Comparison of ENCODE assay signal across 27 cellular contexts in genomic region chr15:70635895-70636294, GRCh38.
"Had no signal": no experiment of that assay in that cellular context is flagged by ENCODE, and none has a peak within 500 bp of the region (broad histone marks: within the 10 kb centered on the region; RNA-seq: fewer than 3 reads in every experiment).

No MANE protein-coding gene starts in this region.

- H3K27me3 ChIP-seq: stomach, suprapubic skin, testis, thyroid gland, tibial artery, tibial nerve, transverse colon, upper lobe of left lung, upper lobe of right lung, uterus, vagina had no signal

- DNase-seq: stimulated activated CD4-positive, alpha-beta T cell treated with anti-CD3 and anti-CD28 coated beads, Interleukin-2, amount 100 ng/mL, for 48 hours; stimulated activated CD4-positive, alpha-beta T cell treated with anti-CD3 and anti-CD28 coated beads, Interleukin-4, amount 100 ng/mL, for 1 hour; stimulated activated CD4-positive, alpha-beta T cell treated with anti-CD3 and anti-CD28 coated beads, Interleukin-4, amount 100 ng/mL, for 24 hours; stimulated activated CD4-positive, alpha-beta T cell treated with anti-CD3 and anti-CD28 coated beads, Interleukin-4, amount 100 ng/mL, for 4 hours; stimulated activated CD8-positive, alpha-beta memory T cell treated with anti-CD3 and anti-CD28 coated beads, Interleukin-4, amount 100 ng/mL, for 48 hours; stimulated activated naive B cell treated with anti-CD40 and anti-IgM and Interleukin-4, amounts not matched to agents 10 μg/mL and 1 μg/mL and 100 μg/mL, for 72 hours; stimulated activated naive CD4-positive, alpha-beta T cell; stimulated activated naive CD4-positive, alpha-beta T cell treated with Interleukin-2 at 50 U/mL for 16 hours; stimulated activated naive CD8-positive, alpha-beta T cell treated with anti-CD3 and anti-CD28 coated beads, Interleukin-15, amount 100 ng/mL, for 72 hours; stimulated activated naive CD8-positive, alpha-beta T cell treated with anti-CD3 and anti-CD28 coated beads, Interleukin-15, Interleukin-2, amounts not matched to agents 100 U/mL and 50 U/mL, for 24 hours; stomach; testis; thyroid gland; tibial artery; transverse colon; trophoblast cell; upper lobe of left lung; upper lobe of right lung; uterus had no signal

- H3K36me3 ChIP-seq: stomach, suprapubic skin, thyroid gland, transverse colon, upper lobe of left lung, upper lobe of right lung, uterus, vagina had no signal

- H3K27ac ChIP-seq: stomach, suprapubic skin, testis, thoracic aorta, thyroid gland, tibial artery, tibial nerve, transverse colon, upper lobe of left lung, upper lobe of right lung, uterus, vagina had no signal

- H3K4me1 ChIP-seq: suprapubic skin, testis, thyroid gland, tibial artery, tibial nerve, upper lobe of left lung, upper lobe of right lung, uterus, vagina had no signal

- ATAC-seq: stimulated activated effector memory CD8-positive, alpha-beta T cell treated with anti-CD3 and anti-CD28 coated beads, Interleukin-12 subunit alpha, Interleukin-12 subunit beta, amount 100 ng/mL, for 72 hours; stimulated activated naive CD8-positive, alpha-beta T cell treated with anti-CD3 and anti-CD28 coated beads, Interleukin-15, amount 100 ng/mL, for 72 hours; stimulated activated naive CD8-positive, alpha-beta T cell treated with anti-CD3 and anti-CD28 coated beads, Interleukin-15, Interleukin-2, amounts not matched to agents 100 U/mL and 50 U/mL, for 24 hours had no signal

- H3K9me3 ChIP-seq: stomach, suprapubic skin, testis, thoracic aorta, thyroid gland, tibial artery, tibial nerve, transverse colon, upper lobe of left lung, upper lobe of right lung, uterus, vagina had no signal

- H3K9me3 Mint-ChIP-seq: stimulated activated effector memory CD8-positive, alpha-beta T cell treated with anti-CD3 and anti-CD28 coated beads, Interleukin-12 subunit alpha, Interleukin-12 subunit beta, amount 100 ng/mL, for 72 hours; stimulated activated memory B cell treated with anti-CD40 and anti-IgM and Interleukin-4, amounts not matched to agents 10 μg/mL and 1 μg/mL and 100 μg/mL, for 72 hours; stimulated activated naive B cell treated with anti-CD40 and anti-IgM and Interleukin-4, amounts not matched to agents 10 μg/mL and 1 μg/mL and 100 μg/mL, for 72 hours; stimulated activated naive CD8-positive, alpha-beta T cell treated with anti-CD3 and anti-CD28 coated beads, Interleukin-15, amount 100 ng/mL, for 72 hours; stimulated activated naive CD8-positive, alpha-beta T cell treated with anti-CD3 and anti-CD28 coated beads, Interleukin-15, Interleukin-2, amounts not matched to agents 100 ng/mL and 50 ng/mL, for 24 hours; type B pancreatic cell had no signal

- H3K27ac Mint-ChIP-seq: stimulated activated effector memory CD8-positive, alpha-beta T cell treated with anti-CD3 and anti-CD28 coated beads, Interleukin-12 subunit alpha, Interleukin-12 subunit beta, amount 100 ng/mL, for 72 hours; stimulated activated memory B cell treated with anti-CD40 and anti-IgM and Interleukin-4, amounts not matched to agents 10 μg/mL and 1 μg/mL and 100 μg/mL, for 72 hours; stimulated activated naive B cell treated with anti-CD40 and anti-IgM and Interleukin-4, amounts not matched to agents 10 μg/mL and 1 μg/mL and 100 μg/mL, for 72 hours; stimulated activated naive CD8-positive, alpha-beta T cell treated with anti-CD3 and anti-CD28 coated beads, Interleukin-15, Interleukin-2, amounts not matched to agents 100 ng/mL and 50 ng/mL, for 24 hours; type B pancreatic cell had no signal

- H3K36me3 Mint-ChIP-seq: stimulated activated effector memory CD8-positive, alpha-beta T cell treated with anti-CD3 and anti-CD28 coated beads, Interleukin-12 subunit alpha, Interleukin-12 subunit beta, amount 100 ng/mL, for 72 hours; stimulated activated memory B cell treated with anti-CD40 and anti-IgM and Interleukin-4, amounts not matched to agents 10 μg/mL and 1 μg/mL and 100 μg/mL, for 72 hours; stimulated activated naive B cell treated with anti-CD40 and anti-IgM and Interleukin-4, amounts not matched to agents 10 μg/mL and 1 μg/mL and 100 μg/mL, for 72 hours; type B pancreatic cell had no signal

- H3K4me3 ChIP-seq: stomach, suprapubic skin, testis, thoracic aorta, thyroid gland, tibial artery, tibial nerve, transverse colon, upper lobe of left lung, upper lobe of right lung, uterus, vagina had no signal

- H3K4me3 Mint-ChIP-seq: stimulated activated effector memory CD8-positive, alpha-beta T cell treated with anti-CD3 and anti-CD28 coated beads, Interleukin-12 subunit alpha, Interleukin-12 subunit beta, amount 100 ng/mL, for 72 hours; stimulated activated memory B cell treated with anti-CD40 and anti-IgM and Interleukin-4, amounts not matched to agents 10 μg/mL and 1 μg/mL and 100 μg/mL, for 72 hours; stimulated activated naive B cell treated with anti-CD40 and anti-IgM and Interleukin-4, amounts not matched to agents 10 μg/mL and 1 μg/mL and 100 μg/mL, for 72 hours; stimulated activated naive CD8-positive, alpha-beta T cell treated with anti-CD3 and anti-CD28 coated beads, Interleukin-15, amount 100 ng/mL, for 72 hours; stimulated activated naive CD8-positive, alpha-beta T cell treated with anti-CD3 and anti-CD28 coated beads, Interleukin-15, Interleukin-2, amounts not matched to agents 100 ng/mL and 50 ng/mL, for 24 hours; type B pancreatic cell had no signal
